Comparison of ENCODE assay signal across 1 cellular context in the genomic region with DNA sequence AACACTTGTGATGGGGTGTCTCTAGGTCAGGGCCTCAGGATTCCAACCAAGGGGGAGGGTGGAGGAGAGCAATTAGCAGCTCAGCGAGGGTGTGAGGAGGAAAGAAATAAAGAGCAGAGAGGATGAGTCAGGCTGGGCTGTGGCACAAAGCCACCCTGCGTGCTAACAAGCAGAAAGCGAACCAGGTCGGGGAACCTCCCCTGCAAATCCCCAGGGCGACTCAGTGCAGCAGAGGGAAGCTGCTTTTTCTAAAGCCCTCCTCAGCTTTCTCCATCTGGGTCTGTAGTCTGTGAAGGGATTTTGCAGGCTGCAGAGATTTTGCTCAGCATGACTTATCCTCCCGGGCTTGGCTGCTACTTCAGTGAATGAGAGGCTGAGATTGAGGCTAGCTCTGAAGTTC.
TF ChIP-seq lines count a peak whose summit lies in the region.

No MANE protein-coding gene starts in this region.

TF ChIP-seq in WTC11, 78 proteins besides CTCF, POLR2A, EP300 and RAD21 (continued from another document):
- TF ChIP-seq, protein P1, sequence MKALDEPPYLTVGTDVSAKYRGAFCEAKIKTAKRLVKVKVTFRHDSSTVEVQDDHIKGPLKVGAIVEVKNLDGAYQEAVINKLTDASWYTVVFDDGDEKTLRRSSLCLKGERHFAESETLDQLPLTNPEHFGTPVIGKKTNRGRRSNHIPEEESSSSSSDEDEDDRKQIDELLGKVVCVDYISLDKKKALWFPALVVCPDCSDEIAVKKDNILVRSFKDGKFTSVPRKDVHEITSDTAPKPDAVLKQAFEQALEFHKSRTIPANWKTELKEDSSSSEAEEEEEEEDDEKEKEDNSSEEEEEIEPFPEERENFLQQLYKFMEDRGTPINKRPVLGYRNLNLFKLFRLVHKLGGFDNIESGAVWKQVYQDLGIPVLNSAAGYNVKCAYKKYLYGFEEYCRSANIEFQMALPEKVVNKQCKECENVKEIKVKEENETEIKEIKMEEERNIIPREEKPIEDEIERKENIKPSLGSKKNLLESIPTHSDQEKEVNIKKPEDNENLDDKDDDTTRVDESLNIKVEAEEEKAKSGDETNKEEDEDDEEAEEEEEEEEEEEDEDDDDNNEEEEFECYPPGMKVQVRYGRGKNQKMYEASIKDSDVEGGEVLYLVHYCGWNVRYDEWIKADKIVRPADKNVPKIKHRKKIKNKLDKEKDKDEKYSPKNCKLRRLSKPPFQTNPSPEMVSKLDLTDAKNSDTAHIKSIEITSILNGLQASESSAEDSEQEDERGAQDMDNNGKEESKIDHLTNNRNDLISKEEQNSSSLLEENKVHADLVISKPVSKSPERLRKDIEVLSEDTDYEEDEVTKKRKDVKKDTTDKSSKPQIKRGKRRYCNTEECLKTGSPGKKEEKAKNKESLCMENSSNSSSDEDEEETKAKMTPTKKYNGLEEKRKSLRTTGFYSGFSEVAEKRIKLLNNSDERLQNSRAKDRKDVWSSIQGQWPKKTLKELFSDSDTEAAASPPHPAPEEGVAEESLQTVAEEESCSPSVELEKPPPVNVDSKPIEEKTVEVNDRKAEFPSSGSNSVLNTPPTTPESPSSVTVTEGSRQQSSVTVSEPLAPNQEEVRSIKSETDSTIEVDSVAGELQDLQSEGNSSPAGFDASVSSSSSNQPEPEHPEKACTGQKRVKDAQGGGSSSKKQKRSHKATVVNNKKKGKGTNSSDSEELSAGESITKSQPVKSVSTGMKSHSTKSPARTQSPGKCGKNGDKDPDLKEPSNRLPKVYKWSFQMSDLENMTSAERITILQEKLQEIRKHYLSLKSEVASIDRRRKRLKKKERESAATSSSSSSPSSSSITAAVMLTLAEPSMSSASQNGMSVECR (CRISPR knock-in tag; IDR thresholded peaks at IDR 0.05; ENCODE audit: borderline replicate concordance): no peak
- TF ChIP-seq NR2C2 (CRISPR knock-in tag; IDR thresholded peaks at IDR 0.05): no peak
- TF ChIP-seq, protein P2, sequence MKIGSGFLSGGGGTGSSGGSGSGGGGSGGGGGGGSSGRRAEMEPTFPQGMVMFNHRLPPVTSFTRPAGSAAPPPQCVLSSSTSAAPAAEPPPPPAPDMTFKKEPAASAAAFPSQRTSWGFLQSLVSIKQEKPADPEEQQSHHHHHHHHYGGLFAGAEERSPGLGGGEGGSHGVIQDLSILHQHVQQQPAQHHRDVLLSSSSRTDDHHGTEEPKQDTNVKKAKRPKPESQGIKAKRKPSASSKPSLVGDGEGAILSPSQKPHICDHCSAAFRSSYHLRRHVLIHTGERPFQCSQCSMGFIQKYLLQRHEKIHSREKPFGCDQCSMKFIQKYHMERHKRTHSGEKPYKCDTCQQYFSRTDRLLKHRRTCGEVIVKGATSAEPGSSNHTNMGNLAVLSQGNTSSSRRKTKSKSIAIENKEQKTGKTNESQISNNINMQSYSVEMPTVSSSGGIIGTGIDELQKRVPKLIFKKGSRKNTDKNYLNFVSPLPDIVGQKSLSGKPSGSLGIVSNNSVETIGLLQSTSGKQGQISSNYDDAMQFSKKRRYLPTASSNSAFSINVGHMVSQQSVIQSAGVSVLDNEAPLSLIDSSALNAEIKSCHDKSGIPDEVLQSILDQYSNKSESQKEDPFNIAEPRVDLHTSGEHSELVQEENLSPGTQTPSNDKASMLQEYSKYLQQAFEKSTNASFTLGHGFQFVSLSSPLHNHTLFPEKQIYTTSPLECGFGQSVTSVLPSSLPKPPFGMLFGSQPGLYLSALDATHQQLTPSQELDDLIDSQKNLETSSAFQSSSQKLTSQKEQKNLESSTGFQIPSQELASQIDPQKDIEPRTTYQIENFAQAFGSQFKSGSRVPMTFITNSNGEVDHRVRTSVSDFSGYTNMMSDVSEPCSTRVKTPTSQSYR (CRISPR knock-in tag; IDR thresholded peaks at IDR 0.05): no peak
- TF ChIP-seq NR3C1 (CRISPR knock-in tag; conservative IDR thresholded peaks at IDR 0.05; ENCODE audit: low read depth): no peak
- no peak for TF ChIP-seq GRHL2 (CRISPR knock-in tag; IDR thresholded peaks at IDR 0.05; ENCODE audit: insufficient replicate concordance, severe bottlenecking)
